Comparison of ENCODE assay signal across 31 cellular contexts in the genomic region with DNA sequence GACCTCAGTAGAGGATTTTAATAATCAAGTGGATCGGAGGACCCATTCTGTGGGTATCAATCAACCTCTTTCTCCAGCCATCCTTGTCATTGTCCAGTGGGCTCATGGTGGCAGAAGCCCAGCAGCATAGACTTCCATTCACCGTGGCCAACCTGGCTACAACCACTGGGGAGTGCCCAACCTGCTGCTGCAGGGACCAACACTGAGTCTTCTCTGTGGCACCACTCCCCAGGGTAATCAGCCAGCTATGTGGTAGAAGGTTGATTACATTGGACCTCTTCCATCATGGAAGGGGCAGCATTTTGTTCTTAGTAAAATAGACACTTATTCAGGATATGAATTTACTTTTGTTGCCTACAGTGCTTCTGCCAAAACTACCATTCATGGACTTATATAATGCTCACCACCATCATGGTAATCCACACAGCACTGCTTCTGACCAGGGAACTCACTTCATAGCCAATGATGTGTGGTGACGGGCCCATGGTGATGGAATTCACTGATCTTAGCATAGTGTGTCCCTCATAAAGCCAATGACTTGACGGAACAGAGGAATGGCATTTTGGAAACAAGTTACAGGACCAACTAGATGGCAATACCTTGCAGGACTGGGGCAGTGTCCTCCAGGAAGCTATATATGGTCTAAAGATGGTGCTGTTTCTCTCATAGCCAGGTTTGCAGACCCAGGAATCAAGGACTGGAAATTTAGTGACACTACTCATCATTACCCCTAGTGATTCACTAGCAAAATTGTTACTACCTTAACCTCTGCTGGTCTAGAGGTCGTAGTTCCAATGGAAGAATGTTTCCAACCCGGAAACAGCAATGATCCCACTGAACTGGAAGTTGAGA. TPM values are rescaled to one million over a fixed set of nuclear protein-coding genes. Genes with fewer than 3 reads are reported as not detected.
DNase-seq lines count a peak whose midpoint lies in the region; ATAC-seq, FAIRE-seq and TF ChIP-seq lines count a peak whose summit lies in the region.
"Had no signal": no experiment of that assay in that cellular context is flagged by ENCODE, and none has a peak within 500 bp of the region (broad histone marks: within the 10 kb centered on the region; RNA-seq: fewer than 3 reads in every experiment).

No MANE protein-coding gene starts in this region.

- H3K56ac ChIP-seq in H1 (replicated peaks; ENCODE audit: insufficient read length, low read depth, low read length), result no peak overlapping the region

- H3K18ac ChIP-seq in H1 (ENCODE audit: extremely low read depth, low read length), result no peak overlapping the region

- 0 out of 2 replicates have a peak overlapping the region, but pooled peaks have one; percentile 21 for H2BK20ac ChIP-seq in H1 (ENCODE audit: low read length)

- H3K4me1 Mint-ChIP-seq in CD8-positive, alpha-beta T cell (ENCODE audit: low read depth), result no peaks in the 10 kb centered on the region
- H3K4me1 Mint-ChIP-seq: activated CD4-positive, alpha-beta memory T cell treated with anti-CD3 and anti-CD28 coated beads, Interleukin-2, amount 10 ng/mL, durations not matched to agents 7 days and 5 days; CD4-positive, alpha-beta memory T cell; T-helper 17 cell had no signal

- no peaks in the 10 kb centered on the region for H3K4me1 ChIP-seq in H1 (replicated peaks in 1 of 4; ENCODE audit: control insufficient read depth in 3 of 4, insufficient read depth in 4 of 4, low read length in 3 of 4)
- H3K4me1 ChIP-seq in CD8-positive, alpha-beta T cell (ENCODE audit: insufficient read depth, low read length), result no peaks in the 10 kb centered on the region
- H3K4me1 ChIP-seq: gastroesophageal sphincter, prostate gland, uterus had no signal

- POLR2A ChIA-PET in H1 (lab: Charles Lee; ENCODE audit: partially characterized antibody), result interaction anchor here (1.0 to 1.3 kb wide), 2 partner anchors 9 to 145 kb away, joined by 3 to 4 read pairs; no protein-coding TSS in a partner anchor
- POLR2A ChIA-PET in CD8-positive, alpha-beta T cell (lab: Charles Lee), result no interaction called here

- H3K9ac ChIP-seq in H1 (replicated peaks in 1 of 4; ENCODE audit: extremely low read depth in 1 of 4, low read depth in 3 of 4, low read length in 3 of 4), result no peak overlapping the region; a peak in 1 of 7 replicates
- H3K9ac ChIP-seq: SK-N-SH had no signal

- H4K5ac ChIP-seq in H1 (ENCODE audit: insufficient read length, low read depth, low read length), result no peak overlapping the region

- H2BK120ac ChIP-seq in H1 (replicated peaks; ENCODE audit: low read depth, low read length), result no peak overlapping the region

- H4K8ac ChIP-seq in H1 (ENCODE audit: extremely low read depth, insufficient read depth, low read length), result no peak overlapping the region

- H3K27me3 Mint-ChIP-seq in CD8-positive, alpha-beta T cell (ENCODE audit: low read depth), result peaks cover 26% of the 10 kb centered on the region
- H3K27me3 Mint-ChIP-seq: B cell had no signal

- no peak overlapping the region for H2BK5ac ChIP-seq in H1 (ENCODE audit: low read depth, low read length)

- H3K36me3 ChIP-seq in H1 (ENCODE audit: control insufficient read depth in 2 of 4, insufficient read depth in 4 of 4, low read length in 3 of 4), result peaks cover 0 to 21% (median 9%) of the 10 kb centered on the region in 4 experiments; a peak in 4 of 8 replicates
- no peaks in the 10 kb centered on the region for H3K36me3 ChIP-seq in CD8-positive, alpha-beta T cell (ENCODE audit: insufficient read depth, low read length)
- H3K36me3 ChIP-seq: brain microvascular endothelial cell, gastroesophageal sphincter, prostate gland, thoracic aorta, uterus had no signal

- no peak overlapping the region for H3K27ac ChIP-seq in H1 (ENCODE audit: low read depth, low read length)
- H3K27ac ChIP-seq in CD8-positive, alpha-beta T cell (ENCODE audit: low read depth, low read length), result no peak overlapping the region
- H3K27ac ChIP-seq: brain microvascular endothelial cell, dorsolateral prefrontal cortex, gastroesophageal sphincter, hepatocyte, prostate gland, thoracic aorta, uterus had no signal

- no peak overlapping the region for H3K23ac ChIP-seq in H1 (ENCODE audit: insufficient read length)

- H3K9me3 Mint-ChIP-seq in CD8-positive, alpha-beta T cell, result no peaks in the 10 kb centered on the region
- H3K9me3 Mint-ChIP-seq: activated CD4-positive, alpha-beta memory T cell treated with anti-CD3 and anti-CD28 coated beads, Interleukin-2, amount 10 ng/mL, durations not matched to agents 7 days and 5 days; activated naive CD4-positive, alpha-beta T cell treated with anti-CD3 and anti-CD28 coated beads for 36 hours; CD4-positive, alpha-beta memory T cell; stimulated activated naive CD8-positive, alpha-beta T cell treated with anti-CD3 and anti-CD28 coated beads, Interleukin-15, Interleukin-2, amounts not matched to agents 100 ng/mL and 50 ng/mL, for 24 hours had no signal

- H2AK5ac ChIP-seq in H1 (ENCODE audit: low read depth, low read length), result no peak overlapping the region

- no peak for TF ChIP-seq EP300 in H1 (IDR thresholded peaks at IDR 0.05; ENCODE audit: borderline replicate concordance in 1 of 2, low read depth in 2 of 2, low read length in 2 of 2)

- H3K4me3 Mint-ChIP-seq in CD8-positive, alpha-beta T cell, result no peak overlapping the region
- H3K4me3 Mint-ChIP-seq: activated CD4-positive, alpha-beta memory T cell treated with anti-CD3 and anti-CD28 coated beads, Interleukin-2, amount 10 ng/mL, durations not matched to agents 7 days and 5 days; activated naive CD4-positive, alpha-beta T cell treated with anti-CD3 and anti-CD28 coated beads for 36 hours; B cell; CD4-positive, alpha-beta memory T cell; stimulated activated naive CD8-positive, alpha-beta T cell treated with anti-CD3 and anti-CD28 coated beads, Interleukin-15, Interleukin-2, amounts not matched to agents 100 ng/mL and 50 ng/mL, for 24 hours; T-helper 17 cell had no signal

- no peak for FAIRE-seq in H1 (lab: Jason Lieb, UNC)

- H3K4me2 ChIP-seq in H1 (ENCODE audit: insufficient read depth in 1 of 2, low read depth in 2 of 2, low read length in 2 of 2), result no peak overlapping the region
- H3K4me2 ChIP-seq: hepatocyte, SK-N-SH had no signal

- H3K4me3 ChIP-seq in H1 (ENCODE audit: extremely low read depth in 1 of 4, insufficient read depth in 2 of 4, low read depth in 3 of 4, low read length in 4 of 4), result no peak overlapping the region
- no peak overlapping the region for H3K4me3 ChIP-seq in CD8-positive, alpha-beta T cell (ENCODE audit: low read depth, low read length)
- H3K4me3 ChIP-seq: dorsolateral prefrontal cortex, gastroesophageal sphincter, hepatocyte, prostate gland, thoracic aorta, uterus had no signal

- no peaks in the 10 kb centered on the region for H4K20me1 ChIP-seq in H1 (replicated peaks in 1 of 2; ENCODE audit: control insufficient read depth in 1 of 2, insufficient read depth in 2 of 2, low read length in 2 of 2)

- CTCF ChIA-PET in H1 (lab: Charles Lee; ENCODE audit: partially characterized antibody), result interaction anchor here (1.1 to 1.5 kb wide), 2 partner anchors 401 to 627 kb away, joined by 3 read pairs; no protein-coding TSS in a partner anchor
- CTCF ChIA-PET in CD8-positive, alpha-beta T cell (lab: Charles Lee), result no interaction called here

- in situ Hi-C loops in Caki2 (cut with HindIII; ENCODE audit: low pct_unique_long_range_greater_than_20kb, low sequenced_read_pairs), result no loop called here

- H3K9me3 ChIP-seq in H1 (ENCODE audit: insufficient read depth in 2 of 2, low read depth in 1 of 2, low read length in 1 of 2), result no peaks in the 10 kb centered on the region; a peak in 1 of 4 replicates
- H3K9me3 ChIP-seq in CD8-positive, alpha-beta T cell (ENCODE audit: low read length), result no peaks in the 10 kb centered on the region
- H3K9me3 ChIP-seq: gastroesophageal sphincter, prostate gland, SK-N-SH, thoracic aorta, uterus had no signal

- TF ChIP-seq CTCF in H1 (IDR thresholded peaks at IDR 0.05; ENCODE audit: control extremely low read depth in 1 of 3, insufficient read depth in 1 of 3, low read depth in 1 of 3, low read length in 3 of 3), result no peak
- TF ChIP-seq CTCF in CD8-positive, alpha-beta T cell (IDR thresholded peaks at IDR 0.05), result no peak

- H3K79me1 ChIP-seq in H1 (ENCODE audit: low read depth, low read length), result no peaks in the 10 kb centered on the region

- no peak overlapping the region for H3K4ac ChIP-seq in H1 (replicated peaks; ENCODE audit: insufficient read length, low read depth, low read length)

- H3K79me2 ChIP-seq in H1 (ENCODE audit: control insufficient read depth in 1 of 2, insufficient read depth in 2 of 2, low read length in 2 of 2), result peaks cover 0 to 10% of the 10 kb centered on the region in 2 experiments; a peak in 3 of 4 replicates

- peak overlapping the region; percentile 9; the same call in 1 of the 2 replicates for H2BK15ac ChIP-seq in H1 (ENCODE audit: low read length)

- peak; percentile 26 for DNase-seq in Caki2 (ENCODE audit: low read depth)
- peak; percentile 28 for DNase-seq in M059J (ENCODE audit: low read depth)
- no peak for DNase-seq in H1 (ENCODE audit: low read depth in 1 of 2, low spot score in 2 of 2)
- DNase-seq in mucosa of gallbladder (ENCODE audit: low spot score), result peak; percentile 30
- no peak for DNase-seq in GDM1 (lab: John Stamatoyannopoulos, UW)
- DNase-seq in NCI-H187 (lab: John Stamatoyannopoulos, UW), result no peak
- DNase-seq in CD8-positive, alpha-beta T cell, result no peak
- DNase-seq in T1000 (lab: John Stamatoyannopoulos, UW), result no peak
- DNase-seq: activated CD4-positive, alpha-beta memory T cell treated with anti-CD3 and anti-CD28 coated beads, Interleukin-2, amount 10 ng/mL, durations not matched to agents 7 days and 5 days; activated CD8-positive, alpha-beta memory T cell treated with anti-CD3 and anti-CD28 coated beads, Interleukin-2, amount 50 U/mL, for 4 hours; activated naive CD4-positive, alpha-beta T cell treated with anti-CD3 and anti-CD28 coated beads for 36 hours; brain microvascular endothelial cell; CD4-positive, alpha-beta memory T cell; dorsolateral prefrontal cortex; IMR-90; mesenchymal stem cell; NCI-H1092; NCI-H1694 treated with DMSO at 0.1 percent for 48 hours; NCI-H2171 treated with DMSO at 0.1 percent for 48 hours; NCI-H524; SK-N-SH; stimulated activated CD8-positive, alpha-beta memory T cell treated with anti-CD3 and anti-CD28 coated beads, Interleukin-4, amount 100 ng/mL, for 48 hours; T-helper 17 cell; uterus had no signal

- 92% methylated on average over 6 of the region's 6 CpGs; no CpG with 5 or more reads in 1 of the 2 experiments for WGBS in H1 (ENCODE audit: extremely low coverage in 1 of 2, insufficient coverage in 1 of 2, insufficient read length in 1 of 2, insufficient replicate concordance in 2 of 2, low coverage in 1 of 2, low lambda C conversion rate in 2 of 2, missing lambda C conversion rate in 1 of 2), 2 experiments

- H2BK12ac ChIP-seq in H1 (ENCODE audit: low read depth, low read length), result no peak overlapping the region

- no peaks in the 10 kb centered on the region for H3K27me3 ChIP-seq in H1 (replicated peaks in 1 of 4; ENCODE audit: control insufficient read depth in 3 of 4, extremely low read depth in 1 of 4, insufficient read depth in 3 of 4, low read length in 3 of 4)
- H3K27me3 ChIP-seq in CD8-positive, alpha-beta T cell (ENCODE audit: insufficient read depth, low read length), result no peaks in the 10 kb centered on the region
- H3K27me3 ChIP-seq: hepatocyte, uterus had no signal

- no peaks in the 10 kb centered on the region for H3K36me3 Mint-ChIP-seq in CD8-positive, alpha-beta T cell
- H3K36me3 Mint-ChIP-seq: CD4-positive, alpha-beta memory T cell had no signal

- no peak overlapping the region for H3K14ac ChIP-seq in H1 (ENCODE audit: insufficient read length)

- TF ChIP-seq RAD21 in H1 (IDR thresholded peaks at IDR 0.05 in 1 of 2, conservative IDR thresholded peaks at IDR 0.05 in 1 of 2; ENCODE audit: low read depth in 2 of 2, low read length in 2 of 2), result 0 out of 4 replicates have a peak, but pooled peaks of 1 of the 2 experiments have one; percentile 12

- H4K91ac ChIP-seq in H1 (replicated peaks; ENCODE audit: insufficient read length, low read length), result no peak overlapping the region

- no peak for ATAC-seq in CD8-positive, alpha-beta T cell
- ATAC-seq: gastroesophageal sphincter, sciatic nerve, T-helper 17 cell had no signal

- TF ChIP-seq POLR2A in H1 (IDR thresholded peaks at IDR 0.05; ENCODE audit: control extremely low read depth in 1 of 2, low read depth in 2 of 2, low read length in 2 of 2), result peak; percentile 1 to 55

- no peak overlapping the region for H3K27ac Mint-ChIP-seq in CD8-positive, alpha-beta T cell
- H3K27ac Mint-ChIP-seq: activated CD4-positive, alpha-beta memory T cell treated with anti-CD3 and anti-CD28 coated beads, Interleukin-2, amount 10 ng/mL, durations not matched to agents 7 days and 5 days; activated naive CD4-positive, alpha-beta T cell treated with anti-CD3 and anti-CD28 coated beads for 36 hours; B cell; CD4-positive, alpha-beta memory T cell; stimulated activated naive CD8-positive, alpha-beta T cell treated with anti-CD3 and anti-CD28 coated beads, Interleukin-15, Interleukin-2, amounts not matched to agents 100 ng/mL and 50 ng/mL, for 24 hours; T-helper 17 cell had no signal

- intact Hi-C loops in CD8-positive, alpha-beta T cell (cut with DNase I, micrococcal nuclease), result no loop called here

- no peaks in the 10 kb centered on the region for H3K23me2 ChIP-seq in H1 (ENCODE audit: low read depth, low read length)

- H2AFZ ChIP-seq in H1 (ENCODE audit: low read length), result no peak overlapping the region
- H2AFZ ChIP-seq: hepatocyte had no signal

RNA-seq across cellular contexts. Expression of a gene that starts 7.6 kb away (rescaled TPM):
- total RNA-seq in Caki2 (2014; rRNA removed; shearing (Covaris generic); ENCODE audit: low replicate concordance), result 922 and 985 TPM in 2 replicates
- total RNA-seq in M059J (2014; rRNA removed; shearing (Covaris generic)), result 284 and 285 TPM in 2 replicates
- total RNA-seq in H1 (2021; fragmentation: NEBNext Ultra II Directional; extraction: Animal tissue kit (Norgen Biotek cat#: 25700)), result 2,258 and 2,327 TPM in 2 replicates
- polyA plus RNA-seq in H1 (2011; rRNA removed), result 1,771 and 2,134 TPM in 2 replicates
- 2,003 TPM for polyA plus RNA-seq in H1 (2011; cell fraction: cytosol; rRNA removed)
- polyA plus RNA-seq in H1 (2011; cell fraction: nucleus; rRNA removed), result 868 TPM
- 1,729 to 2,378 TPM (median 2,052 TPM) in 4 replicates for polyA plus RNA-seq in H1 (2012, experiment 1 of 2)
- 693 TPM for polyA plus RNA-seq in H1 (2012, experiment 2 of 2)
- polyA plus RNA-seq in H1 (2013, experiment 1 of 2), result 2,069 TPM
- 2,475 TPM for polyA plus RNA-seq in H1 (2013, experiment 2 of 2)
- polyA minus RNA-seq in H1 (2011; rRNA and poly(A)+ RNA removed), result 1,038 and 1,243 TPM in 2 replicates
- polyA minus RNA-seq in H1 (2011; cell fraction: cytosol; rRNA and poly(A)+ RNA removed), result 1,995 TPM
- 801 TPM for polyA minus RNA-seq in H1 (2011; cell fraction: nucleus; rRNA and poly(A)+ RNA removed)
- total RNA-seq in mucosa of gallbladder, result 2,531 TPM
- total RNA-seq in CD8-positive, alpha-beta T cell, result 1 to 10 TPM in 1 of 2 experiments, under 1 TPM in 1; 0.90 to 1.1 TPM
- total RNA-seq: CD4-positive, alpha-beta memory T cell had no signal

Comparison
In these comparisons a context has a peak if more than half of its experiments do, and no peak if none do; other contexts are left out.
1. DNase-seq: peak in Caki2 (single experiment), M059J (single experiment) and mucosa of gallbladder (single experiment); none in H1 (0 of 2), GDM1 (single experiment), NCI-H187 (0 of 2), CD8-positive, alpha-beta T cell (0 of 7) and T1000 (single experiment).
2. RNA of a gene that starts 7.6 kb away (total RNA-seq): 2,531 TPM in mucosa of gallbladder (single experiment), 2,258 to 2,327 TPM in H1, 922 to 985 TPM in Caki2 and 284 to 285 TPM in M059J; 0.90 to 1.1 TPM in CD8-positive, alpha-beta T cell; every median in the first group is over 100 times any median in the second.